Comparison of ENCODE assay signal across 8 cellular contexts in the genomic region with DNA sequence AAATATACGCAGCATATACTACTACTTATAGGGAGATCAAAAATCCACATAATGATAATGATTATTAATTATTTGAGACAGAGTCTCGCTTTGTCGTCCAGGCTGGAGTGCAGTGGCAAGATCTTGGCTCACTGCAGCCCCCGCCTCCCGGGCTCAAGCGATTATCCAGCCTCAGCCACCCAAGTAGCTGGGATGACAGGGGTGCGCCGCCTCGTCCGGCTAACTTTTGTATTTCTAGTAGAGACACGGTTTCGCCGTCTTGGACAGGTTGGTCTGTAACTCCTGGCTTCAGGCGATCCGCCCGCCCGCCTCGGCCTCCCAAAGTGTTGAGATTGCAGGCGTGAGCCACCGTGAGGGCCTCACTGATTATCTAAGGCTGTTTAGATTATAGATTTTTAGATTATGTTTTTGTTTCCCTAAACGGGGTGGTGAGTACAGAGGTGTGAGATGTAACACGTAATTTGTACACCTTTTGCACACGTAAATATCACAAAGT. TPM values are rescaled to one million over a fixed set of nuclear protein-coding genes. Genes with fewer than 3 reads are reported as not detected.
DNase-seq lines count a peak whose midpoint lies in the region; ATAC-seq and TF ChIP-seq lines count a peak whose summit lies in the region.

No MANE protein-coding gene starts in this region.

- no peak overlapping the region for H3K9ac ChIP-seq in muscle layer of colon (ENCODE audit: low read length)

- H3K4me1 ChIP-seq in heart right ventricle = peaks cover 5 to 42% (median 29%) of the 10 kb centered on the region in 9 donors
- peaks cover 14% of the 10 kb centered on the region for H3K4me1 ChIP-seq in muscle layer of colon (ENCODE audit: insufficient read depth, low read length)
- H3K4me1 ChIP-seq in urinary bladder (ENCODE audit: insufficient read depth) = no peaks in the 10 kb centered on the region

- H3K27me3 ChIP-seq in heart right ventricle (no peaks in the 10 kb centered on the region), brain microvascular endothelial cell (replicated peaks) (no peaks in the 10 kb centered on the region), muscle layer of colon (ENCODE audit: control insufficient read depth in 1 of 2, insufficient read depth in 2 of 2, low read length in 2 of 2) (no peaks in the 10 kb centered on the region)

- no peaks in the 10 kb centered on the region for H3K36me3 ChIP-seq in heart right ventricle
- no peaks in the 10 kb centered on the region for H3K36me3 ChIP-seq in brain microvascular endothelial cell (replicated peaks)
- H3K36me3 ChIP-seq in muscle layer of colon (ENCODE audit: insufficient read depth, low read length) = no peaks in the 10 kb centered on the region
- H3K36me3 ChIP-seq in urinary bladder (ENCODE audit: insufficient read depth) = no peaks in the 10 kb centered on the region

- ATAC-seq in heart right ventricle = no peak
- no peak for ATAC-seq in Right ventricle myocardium superior (ENCODE audit: poor library complexity)
- no peak for ATAC-seq in HG03342 (IDR thresholded peaks at IDR 0.05; ENCODE audit: unreplicated experiment)

- H3K4me3 ChIP-seq in heart right ventricle (peak overlapping the region in 6 of 10 donors; percentile 12 to 88 (median 80)), brain microvascular endothelial cell (ENCODE audit: low read depth, low read length) (no peak overlapping the region), muscle layer of colon (ENCODE audit: low read depth in 1 of 2, low read length in 2 of 2) (no peak overlapping the region), urinary bladder (ENCODE audit: low read depth, low read length) (no peak overlapping the region)

- H3K27ac ChIP-seq in heart right ventricle (peak overlapping the region in 9 of 10 donors; percentile 33 to 95 (median 67)), brain microvascular endothelial cell (peak overlapping the region; percentile 23), muscle layer of colon (ENCODE audit: low read depth, low read length) (peak overlapping the region; percentile 72), urinary bladder (ENCODE audit: low read depth) (peak overlapping the region; percentile 24)

- WGBS in heart right ventricle, 2 donors = 82 to 85% methylated on average over 23 of the region's 23 CpGs
- 81% methylated on average over 23 of the region's 23 CpGs for WGBS in urinary bladder

- in situ Hi-C loops in brain microvascular endothelial cell (cut with HindIII; ENCODE audit: low pct_ligation_motif_present, low sequenced_read_pairs) = no loop called here

- TF ChIP-seq CTCF in heart right ventricle (IDR thresholded peaks at IDR 0.05) (no peak), brain microvascular endothelial cell (IDR thresholded peaks at IDR 0.05; ENCODE audit: low read depth, low read length, missing control alignments) (no peak)

- intact Hi-C loops in heart right ventricle (cut with DNase I) = loop anchor here in 2 of 10 donors (2.0 to 5.0 kb wide), 2 partner anchors 34 to 50 kb away; a partner anchor contains a TSS
- intact Hi-C loops in Right ventricle myocardium superior (cut with DNase I) = no loop called here

- H3K9me3 ChIP-seq in heart right ventricle = no peaks in the 10 kb centered on the region
- no peaks in the 10 kb centered on the region for H3K9me3 ChIP-seq in muscle layer of colon (ENCODE audit: low read length)

- DNase-seq in heart right ventricle = no peak
- no peak for DNase-seq in Right ventricle myocardium superior
- DNase-seq in brain microvascular endothelial cell = no peak
- no peak for DNase-seq in NOMO-1 treated with DMSO at 0.1 percent for 48 hours (lab: John Stamatoyannopoulos, UW; ENCODE audit: unreplicated experiment)
- no peak for DNase-seq in NCI-H1105 treated with DMSO at 0.1 percent for 48 hours (lab: John Stamatoyannopoulos, UW)

RNA-seq across cellular contexts. Expression of a gene that starts 0.5 kb away (rescaled TPM):
- total RNA-seq in heart right ventricle (1 to 10 TPM; 2.8 to 7.7 (median 5.4) TPM), Right ventricle myocardium superior (6.3 TPM), urinary bladder (3.7 TPM)
- polyA plus RNA-seq in heart right ventricle (1 to 10 TPM; 2.9 to 5.7 TPM), urinary bladder (2.8 TPM)

RNA-seq across cellular contexts. Expression of a gene that starts 50.0 kb away (rescaled TPM):
- total RNA-seq in heart right ventricle = 10 to 100 TPM; 13.3 to 26.0 (median 18.3) TPM
- polyA plus RNA-seq in heart right ventricle = 10 to 100 TPM; 10.7 to 13.7 TPM
- total RNA-seq in Right ventricle myocardium superior = 17.2 TPM
- 4.4 TPM for total RNA-seq in urinary bladder
- polyA plus RNA-seq in urinary bladder = 8.6 TPM

Comparison
In these comparisons a context has a peak if more than half of its experiments do, and no peak if none do; other contexts are left out.
1. H3K4me3 ChIP-seq: peak in heart right ventricle (6 of 10); none in brain microvascular endothelial cell (single experiment), muscle layer of colon (0 of 2) and urinary bladder (single experiment).
2. Peak in every context shown above with its lines, with median percentiles within 50 percentile points of each other: H3K27ac ChIP-seq.